In the genomic region with DNA sequence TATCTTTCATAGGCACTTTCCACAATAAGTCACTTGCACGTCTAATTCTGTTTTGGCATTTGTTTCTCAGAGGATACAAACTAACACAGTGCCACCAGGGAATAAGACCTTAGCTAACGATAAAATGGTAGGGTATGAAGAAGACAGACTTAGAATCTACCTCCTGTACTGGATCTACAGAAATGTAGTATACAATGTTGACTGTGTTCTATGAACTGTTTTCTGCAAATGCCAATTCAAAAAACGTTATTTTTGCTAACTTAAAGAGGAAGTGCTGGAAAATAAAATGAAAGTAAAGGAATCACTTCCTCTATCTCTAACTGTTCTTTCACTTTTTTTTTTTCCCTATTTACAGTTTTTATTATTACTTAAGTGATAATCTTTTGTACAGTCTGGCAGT, we compare ENCODE assay signal across 13 cellular contexts. TPM values are rescaled to one million over a fixed set of nuclear protein-coding genes. Genes with fewer than 3 reads are reported as not detected.
DNase-seq lines count a peak whose midpoint lies in the region; ATAC-seq, FAIRE-seq and TF ChIP-seq lines count a peak whose summit lies in the region.
"Had no signal": no experiment of that assay in that cellular context is flagged by ENCODE, and none has a peak within 500 bp of the region (broad histone marks: within the 10 kb centered on the region; RNA-seq: fewer than 3 reads in every experiment).

No MANE protein-coding gene starts in this region.

- H3K27me3 ChIP-seq in SU-DHL-6 (ENCODE audit: low read length) (no peaks in the 10 kb centered on the region), PC-3 (ENCODE audit: low read length) (no peaks in the 10 kb centered on the region)
- H3K27me3 ChIP-seq in naive thymus-derived CD4-positive, alpha-beta T cell (ENCODE audit: control insufficient read depth in 2 of 2, insufficient read depth in 2 of 2, low read length in 2 of 2): no peaks in the 10 kb centered on the region
- H3K27me3 ChIP-seq: pancreas had no signal

- H3K36me3 Mint-ChIP-seq in naive thymus-derived CD4-positive, alpha-beta T cell: peaks cover 0 to 68% (median 8%) of the 10 kb centered on the region in 5 donors
- H3K36me3 Mint-ChIP-seq in activated T-cell treated with anti-CD3 and anti-CD28 coated beads, Interleukin-2, amount 50 U/mL, for 72 hours (ENCODE audit: insufficient read depth in 2 of 2): peaks cover 3 to 11% of the 10 kb centered on the region in 2 donors

- peaks cover 4 to 27% of the 10 kb centered on the region in 2 donors for H3K4me1 ChIP-seq in naive thymus-derived CD4-positive, alpha-beta T cell (ENCODE audit: control insufficient read depth in 2 of 2, insufficient read depth in 2 of 2, low read length in 2 of 2)
- H3K4me1 ChIP-seq in PC-3 (ENCODE audit: insufficient read depth, low read length): no peaks in the 10 kb centered on the region
- H3K4me1 ChIP-seq: pancreas had no signal

- H3K9me3 ChIP-seq in SU-DHL-6 (ENCODE audit: insufficient read depth, low read length) (no peaks in the 10 kb centered on the region), PC-3 (ENCODE audit: low read length) (no peaks in the 10 kb centered on the region)
- H3K9me3 ChIP-seq in naive thymus-derived CD4-positive, alpha-beta T cell (ENCODE audit: control insufficient read depth in 2 of 3, low read length in 3 of 3): no peaks in the 10 kb centered on the region
- H3K9me3 ChIP-seq: pancreas had no signal

- TF ChIP-seq CTCF in SU-DHL-6 (IDR thresholded peaks at IDR 0.05; ENCODE audit: insufficient read depth, low read length, poor library complexity, severe bottlenecking) (no peak), PC-3 (conservative IDR thresholded peaks at IDR 0.05; ENCODE audit: low read depth, low read length) (no peak)

- no TSS peak for BruUV-seq in PC-3 (replicated peaks; lab: Mats Ljungman, UMichigan)

- no peak for DNase-seq in GM12892 (ENCODE audit: insufficient read length)
- DNase-seq in naive thymus-derived CD4-positive, alpha-beta T cell: no peak
- no peak for DNase-seq in PC-3
- DNase-seq in activated T-cell treated with anti-CD3 and anti-CD28 coated beads, Interleukin-2, amount 50 U/mL, for 72 hours: no peak
- no peak for DNase-seq in SW 1271 (lab: John Stamatoyannopoulos, UW)
- DNase-seq: MM.1S; NCI-H524 treated with DMSO at 0.1 percent for 48 hours; pancreas; stimulated activated CD4-positive, alpha-beta T cell treated with anti-CD3 and anti-CD28 coated beads, Interleukin-4, amount 100 ng/mL, for 4 hours had no signal

- no peak for TF ChIP-seq POLR2A in GM12892 (IDR thresholded peaks at IDR 0.05; ENCODE audit: low read depth, low read length)

- CTCF ChIA-PET in naive thymus-derived CD4-positive, alpha-beta T cell (lab: Charles Lee): interaction anchor here (1.0 to 1.2 kb wide), 3 partner anchors 10 to 19 kb away, joined by 3 to 6 read pairs (median 4); no protein-coding TSS in a partner anchor
- CTCF ChIA-PET in PC-3 (lab: Charles Lee): no interaction called here

- no peaks in the 10 kb centered on the region for H3F3A ChIP-seq in SU-DHL-6 (ENCODE audit: insufficient read depth)
- no peaks in the 10 kb centered on the region for H3F3A ChIP-seq in PC-3 (ENCODE audit: low read length, unreplicated experiment)

- peak overlapping the region; percentile 1 to 75 (median 52) for H3K4me3 Mint-ChIP-seq in naive thymus-derived CD4-positive, alpha-beta T cell
- no peak overlapping the region for H3K4me3 Mint-ChIP-seq in activated T-cell treated with anti-CD3 and anti-CD28 coated beads, Interleukin-2, amount 50 U/mL, for 72 hours

- H4K20me1 ChIP-seq in SU-DHL-6 (ENCODE audit: low read depth, low read length) (no peaks in the 10 kb centered on the region), PC-3 (ENCODE audit: low read length) (no peaks in the 10 kb centered on the region)

- peak; percentile 36 for FAIRE-seq in GM12892 (lab: Jason Lieb, UNC)
- FAIRE-seq: H1, pancreas, TTC549 had no signal

- H3K9ac ChIP-seq in SU-DHL-6 (ENCODE audit: low read length) (no peak overlapping the region), PC-3 (ENCODE audit: low read length) (no peak overlapping the region)

- H3K27ac ChIP-seq in SU-DHL-6 (ENCODE audit: low read depth, low read length): no peak overlapping the region
- no peak overlapping the region for H3K27ac ChIP-seq in naive thymus-derived CD4-positive, alpha-beta T cell (ENCODE audit: low read depth, low read length)
- H3K27ac ChIP-seq in PC-3 (ENCODE audit: low read length): no peak overlapping the region
- H3K27ac ChIP-seq: pancreas had no signal

- peak; percentile 43 for ATAC-seq in HG03342 (IDR thresholded peaks at IDR 0.05; ENCODE audit: unreplicated experiment)
- peak; percentile 24 for ATAC-seq in naive thymus-derived CD4-positive, alpha-beta T cell
- ATAC-seq in PC-3: no peak
- ATAC-seq in activated T-cell treated with anti-CD3 and anti-CD28 coated beads, Interleukin-2, amount 50 U/mL, for 72 hours (replicated peaks in 1 of 2): no peak

- H3K27ac Mint-ChIP-seq in naive thymus-derived CD4-positive, alpha-beta T cell: peak overlapping the region; percentile 1 to 86 (median 71)
- H3K27ac Mint-ChIP-seq in activated T-cell treated with anti-CD3 and anti-CD28 coated beads, Interleukin-2, amount 50 U/mL, for 72 hours: no peak overlapping the region

- H3K36me3 ChIP-seq in SU-DHL-6 (ENCODE audit: low read length): no peaks in the 10 kb centered on the region
- H3K36me3 ChIP-seq in naive thymus-derived CD4-positive, alpha-beta T cell (ENCODE audit: control insufficient read depth in 2 of 3, insufficient read depth in 3 of 3, low read length in 3 of 3): no peaks in the 10 kb centered on the region
- no peaks in the 10 kb centered on the region for H3K36me3 ChIP-seq in PC-3 (ENCODE audit: low read depth, low read length)
- H3K36me3 ChIP-seq: pancreas had no signal

- H2AFZ ChIP-seq in SU-DHL-6 (ENCODE audit: low read depth, low read length, severe bottlenecking) (no peak overlapping the region), PC-3 (ENCODE audit: low read length) (no peak overlapping the region)

- peaks cover 26 to 69% (median 64%) of the 10 kb centered on the region in 7 donors for H3K4me1 Mint-ChIP-seq in naive thymus-derived CD4-positive, alpha-beta T cell
- H3K4me1 Mint-ChIP-seq in activated T-cell treated with anti-CD3 and anti-CD28 coated beads, Interleukin-2, amount 50 U/mL, for 72 hours (ENCODE audit: low read depth): peaks cover 45% of the 10 kb centered on the region

- POLR2A ChIA-PET in naive thymus-derived CD4-positive, alpha-beta T cell (lab: Charles Lee): interaction anchor here (0.5 to 3.5 kb wide), 7 partner anchors 10 to 73 kb away, joined by 3 to 15 read pairs (median 8); a partner anchor contains a TSS
- POLR2A ChIA-PET in PC-3 (lab: Charles Lee; ENCODE audit: unreplicated experiment): no interaction called here

- no peaks in the 10 kb centered on the region for H3K79me2 ChIP-seq in SU-DHL-6 (ENCODE audit: insufficient read depth, low read length)
- H3K79me2 ChIP-seq in PC-3 (ENCODE audit: low read length): no peaks in the 10 kb centered on the region

- H3K4me3 ChIP-seq in SU-DHL-6 (ENCODE audit: insufficient read depth, low read length, poor library complexity, severe bottlenecking) (no peak overlapping the region), PC-3 (ENCODE audit: low read length) (no peak overlapping the region)
- no peak overlapping the region for H3K4me3 ChIP-seq in naive thymus-derived CD4-positive, alpha-beta T cell (ENCODE audit: low read length)
- H3K4me3 ChIP-seq: pancreas had no signal

- peaks cover 0 to 12% (median 3%) of the 10 kb centered on the region in 11 donors for H3K9me3 Mint-ChIP-seq in naive thymus-derived CD4-positive, alpha-beta T cell
- H3K9me3 Mint-ChIP-seq in activated T-cell treated with anti-CD3 and anti-CD28 coated beads, Interleukin-2, amount 50 U/mL, for 72 hours: peaks cover 0 to 1% of the 10 kb centered on the region in 2 donors

- intact Hi-C loops in naive thymus-derived CD4-positive, alpha-beta T cell (cut with micrococcal nuclease): loop anchor here in 1 of 2 donors (2.0 kb wide), 1 partner anchor 15 kb away; no protein-coding TSS in a partner anchor
- intact Hi-C loops in PC-3 (cut with micrococcal nuclease): no loop called here

- H3K9me2 ChIP-seq in SU-DHL-6 (replicated peaks; ENCODE audit: insufficient read depth, low read length): no peaks in the 10 kb centered on the region
- H3K9me2 ChIP-seq in PC-3 (replicated peaks; ENCODE audit: low read length): no peaks in the 10 kb centered on the region

- H3K27me3 Mint-ChIP-seq in naive thymus-derived CD4-positive, alpha-beta T cell: no peaks in the 10 kb centered on the region
- no peaks in the 10 kb centered on the region for H3K27me3 Mint-ChIP-seq in activated T-cell treated with anti-CD3 and anti-CD28 coated beads, Interleukin-2, amount 50 U/mL, for 72 hours (ENCODE audit: low read depth)

- H3K4me2 ChIP-seq in SU-DHL-6 (ENCODE audit: low read depth, low read length, poor library complexity, severe bottlenecking) (peak overlapping the region; percentile 22), PC-3 (ENCODE audit: low read length) (no peak overlapping the region)

RNA-seq across cellular contexts. Expression of a gene that starts 17.8 kb away (rescaled TPM):
- polyA plus RNA-seq in GM12892 (2012; ENCODE audit: missing spikeins): 1.4 TPM
- total RNA-seq in naive thymus-derived CD4-positive, alpha-beta T cell: 100 to 1,000 TPM in 4 of 5 experiments, 10 to 100 TPM in 1; 79.6 to 268 (median 151) TPM
- 10 to 100 TPM; 49.7 to 81.2 TPM for polyA plus RNA-seq in naive thymus-derived CD4-positive, alpha-beta T cell
- 0.11 TPM in 1 of 2 replicates, not detected in the other for total RNA-seq in PC-3 (2014; rRNA removed)
- 10 to 100 TPM; 79.2 to 92.1 TPM for total RNA-seq in activated T-cell treated with anti-CD3 and anti-CD28 coated beads, Interleukin-2, amount 50 U/mL, for 72 hours

Comparison
In these comparisons a context has a peak if more than half of its experiments do, and no peak if none do; other contexts are left out.
1. ATAC-seq: peak in HG03342 (single experiment) and naive thymus-derived CD4-positive, alpha-beta T cell (single experiment); none in PC-3 (single experiment) and activated T-cell treated with anti-CD3 and anti-CD28 coated beads, Interleukin-2, amount 50 U/mL, for 72 hours (0 of 2).
2. H3K4me3 Mint-ChIP-seq: peak in naive thymus-derived CD4-positive, alpha-beta T cell (10 of 10); none in activated T-cell treated with anti-CD3 and anti-CD28 coated beads, Interleukin-2, amount 50 U/mL, for 72 hours (0 of 2).
3. RNA of a gene that starts 17.8 kb away (total RNA-seq): 79.6 to 268 TPM in naive thymus-derived CD4-positive, alpha-beta T cell and 79.2 to 92.1 TPM in activated T-cell treated with anti-CD3 and anti-CD28 coated beads, Interleukin-2, amount 50 U/mL, for 72 hours; 0.11 TPM in PC-3; every median in the first group is over 10 times any median in the second.